Comparison of ENCODE assay signal across 11 cellular contexts in genomic region chr5:39218482-39219381, GRCh38. TPM values are rescaled to one million over a fixed set of nuclear protein-coding genes. Genes with fewer than 3 reads are reported as not detected.
DNase-seq lines count a peak whose midpoint lies in the region; ATAC-seq and TF ChIP-seq lines count a peak whose summit lies in the region.
"Had no signal": no experiment of that assay in that cellular context is flagged by ENCODE, and none has a peak within 500 bp of the region (broad histone marks: within the 10 kb centered on the region; RNA-seq: fewer than 3 reads in every experiment).

No MANE protein-coding gene starts in this region.

- no peaks in the 10 kb centered on the region for H3K9me3 ChIP-seq in heart left ventricle

- DNase-seq in GM04504 (ENCODE audit: low read depth): peak; percentile 30
- peak; percentile 87 for DNase-seq in SIG-M5 treated with dmso at 0.1 percent for 504 hours (lab: John Stamatoyannopoulos, UW; ENCODE audit: unreplicated experiment)
- no peak for DNase-seq in heart left ventricle
- no peak for DNase-seq in middle frontal gyrus (ENCODE audit: extremely low spot score, low spot score)
- no peak for DNase-seq in omental fat pad (ENCODE audit: low spot score)
- DNase-seq in SW480 (ENCODE audit: low spot score): no peak
- no peak for DNase-seq in kidney tubule cell (ENCODE audit: low spot score)

- H3K4me1 ChIP-seq in heart left ventricle: peaks cover 0 to 73% (median 0%) of the 10 kb centered on the region in 12 donors

- ATAC-seq in heart left ventricle: peak; percentile 26 to 41 (median 38)
- no peak for ATAC-seq in omental fat pad (ENCODE audit: low FRiP score)

- TF ChIP-seq CTCF in heart left ventricle (IDR thresholded peaks at IDR 0.05): no peak
- no peak for TF ChIP-seq CTCF in omental fat pad (IDR thresholded peaks at IDR 0.05)

- peak overlapping the region in 5 of 12 donors; percentile 20 to 84 (median 38) for H3K27ac ChIP-seq in heart left ventricle
- peak overlapping the region in 18 of 21 experiments; percentile 2 to 93 (median 42) for H3K27ac ChIP-seq in skin epidermis
- H3K27ac ChIP-seq: WERI-Rb-1 had no signal

- 59 to 72% (median 61%) methylated on average over 8 of the region's 8 CpGs for WGBS in heart left ventricle, 4 donors

- peaks cover 0 to 8% (median 0%) of the 10 kb centered on the region in 9 donors for H3K27me3 ChIP-seq in heart left ventricle

- H3K4me3 ChIP-seq in heart left ventricle (peak overlapping the region in 7 of 12 donors; percentile 6 to 57 (median 33)), skin epidermis (peak overlapping the region in 5 of 7 experiments; percentile 0 to 21 (median 8))

- intact Hi-C loops in heart left ventricle (cut with DNase I): loop anchor here in 9 of 10 donors (1.0 to 10.0 kb wide), 10 partner anchors 64 to 354 kb away; no protein-coding TSS in a partner anchor

- H3K36me3 ChIP-seq in heart left ventricle: no peaks in the 10 kb centered on the region
- H3K36me3 ChIP-seq: WERI-Rb-1 had no signal

- TF ChIP-seq POLR2A in heart left ventricle (IDR thresholded peaks at IDR 0.05): no peak

RNA-seq across cellular contexts. Expression of gene FYB1, which starts 0.6 kb away (rescaled TPM):
- total RNA-seq in heart left ventricle: 10 to 100 TPM in 2 of 9 donors, 1 to 10 TPM in 7; 1.6 to 67.2 (median 3.1) TPM
- under 1 TPM; 0.82 to 0.88 TPM for polyA plus RNA-seq in heart left ventricle
- 10 to 100 TPM; 13.2 to 46.2 (median 22.6) TPM for total RNA-seq in omental fat pad
- total RNA-seq: glomerular endothelial cell had no signal
- polyA plus RNA-seq: neural cell had no signal

Comparison
In these comparisons a context has a peak if more than half of its experiments do, and no peak if none do; other contexts are left out.
1. DNase-seq: peak in GM04504 (single experiment) and SIG-M5 treated with dmso at 0.1 percent for 504 hours (single experiment); none in heart left ventricle (0 of 5), middle frontal gyrus (single experiment), omental fat pad (single experiment), SW480 (single experiment) and kidney tubule cell (single experiment).